17 cellular contexts compared by ENCODE assay signal in genomic region chr15:49904296-49904695, GRCh38.
DNase-seq lines count a peak whose midpoint lies in the region; TF ChIP-seq lines count a peak whose summit lies in the region.
"Had no signal": no experiment of that assay in that cellular context is flagged by ENCODE, and none has a peak within 500 bp of the region (broad histone marks: within the 10 kb centered on the region; RNA-seq: fewer than 3 reads in every experiment).

No MANE protein-coding gene starts in this region.

- peaks cover 12% of the 10 kb centered on the region for H3K9me3 Mint-ChIP-seq in nephron
- H3K9me3 Mint-ChIP-seq: H9 had no signal

- no peaks in the 10 kb centered on the region for H3K27me3 Mint-ChIP-seq in nephron (ENCODE audit: low read depth)

- H3K27ac ChIP-seq in ascending aorta (peak overlapping the region; percentile 83 to 84), suprapubic skin (peak overlapping the region; percentile 66)
- H3K27ac ChIP-seq: BLaER1 had no signal

- H3K36me3 Mint-ChIP-seq in nephron (ENCODE audit: low read depth), result no peaks in the 10 kb centered on the region

- H3K4me3 Mint-ChIP-seq in nephron, result no peak overlapping the region
- H3K4me3 Mint-ChIP-seq: H9 had no signal

- no peak for TF ChIP-seq POLR2A in suprapubic skin (IDR thresholded peaks at IDR 0.05)

- H3K36me3 ChIP-seq in ascending aorta (no peaks in the 10 kb centered on the region), suprapubic skin (no peaks in the 10 kb centered on the region)
- H3K36me3 ChIP-seq: BLaER1 had no signal

- H3K9me3 ChIP-seq in ascending aorta, result no peaks in the 10 kb centered on the region
- H3K9me3 ChIP-seq in suprapubic skin, result no peaks in the 10 kb centered on the region

- H3K27me3 ChIP-seq in ascending aorta (no peaks in the 10 kb centered on the region), suprapubic skin (no peaks in the 10 kb centered on the region)
- H3K27me3 ChIP-seq: BLaER1 had no signal

- peak overlapping the region; percentile 72 to 87 (median 81) for H3K27ac Mint-ChIP-seq in nephron
- H3K27ac Mint-ChIP-seq: H9 had no signal

- DNase-seq in EL (peak; percentile 22), ascending aorta (ENCODE audit: low spot score in 2 of 2) (no peak), suprapubic skin (ENCODE audit: low spot score in 2 of 2) (no peak), NCI-H524 treated with DMSO at 0.1 percent for 48 hours (lab: John Stamatoyannopoulos, UW) (no peak), GM19238 (ENCODE audit: insufficient read length, low spot score) (no peak), GM13977 (ENCODE audit: low spot score) (no peak), UCSD-AML1 (lab: John Stamatoyannopoulos, UW; ENCODE audit: unreplicated experiment) (no peak)
- DNase-seq: DMS 273 treated with DMSO at 0.1 percent for 48 hours, H9, MM.1S, NCI-H1105 treated with DMSO at 0.1 percent for 48 hours, NCI-H1930, NCI-H2171, NCI-H446 treated with DMSO at 0.1 percent for 48 hours, NCI-H774 had no signal

- in situ Hi-C loops in GM13977 (cut with MboI; ENCODE audit: low pct_unique_long_range_greater_than_20kb, low sequenced_read_pairs, unreplicated experiment), result no loop called here

- intact Hi-C loops in ascending aorta (cut with DNase I), result loop anchor here (5.0 kb wide), 2 partner anchors 47 to 88 kb away; no protein-coding TSS in a partner anchor

- peaks cover 73% of the 10 kb centered on the region for H3K4me1 Mint-ChIP-seq in nephron

- H3K4me3 ChIP-seq in ascending aorta, result no peak overlapping the region
- no peak overlapping the region for H3K4me3 ChIP-seq in suprapubic skin
- H3K4me3 ChIP-seq: BLaER1 had no signal

- TF ChIP-seq CTCF in ascending aorta (IDR thresholded peaks at IDR 0.05) (no peak), nephron (IDR thresholded peaks at IDR 0.05; ENCODE audit: unreplicated experiment in 3 of 3) (no peak), suprapubic skin (IDR thresholded peaks at IDR 0.05) (no peak), GM13977 (IDR thresholded peaks at IDR 0.05; ENCODE audit: extremely low read depth, insufficient read depth, missing control alignments) (no peak)

- no peak for TF ChIP-seq EP300 in suprapubic skin (IDR thresholded peaks at IDR 0.05)

- H3K4me1 ChIP-seq in ascending aorta, result peaks cover 5 to 12% of the 10 kb centered on the region in 2 donors
- H3K4me1 ChIP-seq in suprapubic skin, result peaks cover 30% of the 10 kb centered on the region
- H3K4me1 ChIP-seq: BLaER1 had no signal
